In genomic region chr16:856101-856500, GRCh38 we compare ENCODE assay signal across 23 cellular contexts. TPM values are rescaled to one million over a fixed set of nuclear protein-coding genes. Genes with fewer than 3 reads are reported as not detected.
DNase-seq lines count a peak whose midpoint lies in the region; ATAC-seq and TF ChIP-seq lines count a peak whose summit lies in the region.
"Had no signal": no experiment of that assay in that cellular context is flagged by ENCODE, and none has a peak within 500 bp of the region (broad histone marks: within the 10 kb centered on the region; RNA-seq: fewer than 3 reads in every experiment).

No MANE protein-coding gene starts in this region.

- no peak overlapping the region for H3K14ac ChIP-seq in neuronal stem cell (ENCODE audit: low read length)

- no peaks in the 10 kb centered on the region for H3K9me3 ChIP-seq in right atrium auricular region
- peaks cover 11 to 34% of the 10 kb centered on the region in 2 donors for H3K9me3 ChIP-seq in neuronal stem cell (replicated peaks in 1 of 2; ENCODE audit: control insufficient read depth in 2 of 2, insufficient read depth in 1 of 2, low read depth in 1 of 2, low read length in 2 of 2)
- H3K9me3 ChIP-seq in esophagus muscularis mucosa, result no peaks in the 10 kb centered on the region
- H3K9me3 ChIP-seq in prostate gland, result no peaks in the 10 kb centered on the region

- no peak overlapping the region for H3K4me2 ChIP-seq in neuronal stem cell (ENCODE audit: insufficient read depth, low read length, poor library complexity, severe bottlenecking)
- H3K4me2 ChIP-seq: A549, GM23338 had no signal

- no peak for TF ChIP-seq EP300 in esophagus muscularis mucosa (IDR thresholded peaks at IDR 0.05)

- no peak overlapping the region for H4K91ac ChIP-seq in neuronal stem cell (ENCODE audit: low read depth, low read length, poor library complexity)

- H2BK120ac ChIP-seq in neuronal stem cell (ENCODE audit: low read depth, low read length), result no peak overlapping the region

- peak overlapping the region; percentile 40 for H3K27ac Mint-ChIP-seq in stimulated activated effector memory CD8-positive, alpha-beta T cell treated with anti-CD3 and anti-CD28 coated beads, Interleukin-12 subunit alpha, Interleukin-12 subunit beta, amount 100 ng/mL, for 72 hours
- H3K27ac Mint-ChIP-seq: GM23338, H9 had no signal

- no peak overlapping the region for H3K4me3 Mint-ChIP-seq in stimulated activated effector memory CD8-positive, alpha-beta T cell treated with anti-CD3 and anti-CD28 coated beads, Interleukin-12 subunit alpha, Interleukin-12 subunit beta, amount 100 ng/mL, for 72 hours
- H3K4me3 Mint-ChIP-seq: CD4-positive, alpha-beta memory T cell; GM23338; H9 had no signal

- no peak overlapping the region for H2AFZ ChIP-seq in neuronal stem cell (ENCODE audit: low read length)
- H2AFZ ChIP-seq: GM23338 had no signal

- H3K4me1 Mint-ChIP-seq in stimulated activated effector memory CD8-positive, alpha-beta T cell treated with anti-CD3 and anti-CD28 coated beads, Interleukin-12 subunit alpha, Interleukin-12 subunit beta, amount 100 ng/mL, for 72 hours, result no peaks in the 10 kb centered on the region
- H3K4me1 Mint-ChIP-seq: GM23338, H9 had no signal

- H4K8ac ChIP-seq in neuronal stem cell (ENCODE audit: low read depth, low read length), result no peak overlapping the region

- intact Hi-C loops in left cardiac atrium (cut with DNase I) (no loop called here), esophagus muscularis mucosa (cut with DNase I) (no loop called here), prostate gland (cut with DNase I) (no loop called here)

- H3K4ac ChIP-seq in neuronal stem cell (ENCODE audit: low read length), result no peak overlapping the region

- TF ChIP-seq CTCF in right atrium auricular region (IDR thresholded peaks at IDR 0.05) (no peak), esophagus muscularis mucosa (IDR thresholded peaks at IDR 0.05) (no peak), prostate gland (IDR thresholded peaks at IDR 0.05) (no peak)

- no peak for TF ChIP-seq POLR2A in esophagus muscularis mucosa (IDR thresholded peaks at IDR 0.05; ENCODE audit: low read depth)
- no peak for TF ChIP-seq POLR2A in prostate gland (IDR thresholded peaks at IDR 0.05)

- no peak overlapping the region for H3K27ac ChIP-seq in right atrium auricular region
- no peak overlapping the region for H3K27ac ChIP-seq in neuronal stem cell (replicated peaks; ENCODE audit: low read length)
- H3K27ac ChIP-seq in esophagus muscularis mucosa (replicated peaks in 1 of 4), result no peak overlapping the region
- no peak overlapping the region for H3K27ac ChIP-seq in prostate gland
- H3K27ac ChIP-seq: A549 had no signal

- H3K23ac ChIP-seq in neuronal stem cell (ENCODE audit: low read depth, low read length, poor library complexity), result no peak overlapping the region

- no peaks in the 10 kb centered on the region for H3K4me1 ChIP-seq in right atrium auricular region
- H3K4me1 ChIP-seq in neuronal stem cell (ENCODE audit: control insufficient read depth in 2 of 2, insufficient read depth in 1 of 2, low read depth in 1 of 2, low read length in 2 of 2), result no peaks in the 10 kb centered on the region
- H3K4me1 ChIP-seq in esophagus muscularis mucosa, result no peaks in the 10 kb centered on the region
- no peaks in the 10 kb centered on the region for H3K4me1 ChIP-seq in prostate gland (replicated peaks)
- H3K4me1 ChIP-seq: A549 had no signal

- H3K4me3 ChIP-seq in right atrium auricular region (no peak overlapping the region), neuronal stem cell (ENCODE audit: low read length in 2 of 2) (peak overlapping the region in 1 of 2 donors; percentile 18), esophagus muscularis mucosa (no peak overlapping the region), prostate gland (no peak overlapping the region)
- H3K4me3 ChIP-seq: A549, GM23338 had no signal

- H3K9me3 Mint-ChIP-seq in stimulated activated effector memory CD8-positive, alpha-beta T cell treated with anti-CD3 and anti-CD28 coated beads, Interleukin-12 subunit alpha, Interleukin-12 subunit beta, amount 100 ng/mL, for 72 hours, result no peaks in the 10 kb centered on the region

- no peak overlapping the region for H3K9ac ChIP-seq in neuronal stem cell (ENCODE audit: low read depth, low read length, poor library complexity)

- peak overlapping the region; percentile 43 for H2AK5ac ChIP-seq in neuronal stem cell (ENCODE audit: low read depth, low read length)

- no peak overlapping the region for H2BK15ac ChIP-seq in neuronal stem cell (ENCODE audit: low read length)

- H3K79me1 ChIP-seq in neuronal stem cell (ENCODE audit: low read depth, low read length), result peaks cover 2% of the 10 kb centered on the region

- no peak for ATAC-seq in left cardiac atrium
- no peak for ATAC-seq in stimulated activated effector memory CD8-positive, alpha-beta T cell treated with anti-CD3 and anti-CD28 coated beads, Interleukin-12 subunit alpha, Interleukin-12 subunit beta, amount 100 ng/mL, for 72 hours
- ATAC-seq: A549, HCT116 had no signal

- H2BK12ac ChIP-seq in neuronal stem cell (ENCODE audit: low read length), result peak overlapping the region; percentile 30

- H3K27me3 ChIP-seq in right atrium auricular region (no peaks in the 10 kb centered on the region), neuronal stem cell (ENCODE audit: control insufficient read depth in 3 of 3, insufficient read depth in 3 of 3, low read depth in 1 of 3, low read length in 3 of 3) (no peaks in the 10 kb centered on the region), esophagus muscularis mucosa (no peaks in the 10 kb centered on the region), prostate gland (replicated peaks; ENCODE audit: insufficient read depth) (no peaks in the 10 kb centered on the region)

- H3K18ac ChIP-seq in neuronal stem cell (ENCODE audit: low read length), result peak overlapping the region; percentile 48

- H3K36me3 ChIP-seq in right atrium auricular region, result no peaks in the 10 kb centered on the region
- H3K36me3 ChIP-seq in neuronal stem cell (replicated peaks in 1 of 2; ENCODE audit: control insufficient read depth in 2 of 2, insufficient read depth in 2 of 2, low read length in 2 of 2), result no peaks in the 10 kb centered on the region
- H3K36me3 ChIP-seq in esophagus muscularis mucosa, result peaks cover 0 to 17% (median 4%) of the 10 kb centered on the region in 4 donors
- no peaks in the 10 kb centered on the region for H3K36me3 ChIP-seq in prostate gland

- no peak overlapping the region for H2BK5ac ChIP-seq in neuronal stem cell (ENCODE audit: low read length)

- peaks cover 6% of the 10 kb centered on the region for H3K36me3 Mint-ChIP-seq in stimulated activated effector memory CD8-positive, alpha-beta T cell treated with anti-CD3 and anti-CD28 coated beads, Interleukin-12 subunit alpha, Interleukin-12 subunit beta, amount 100 ng/mL, for 72 hours

- DNase-seq in left cardiac atrium (peak; percentile 10), right atrium auricular region (ENCODE audit: low spot score) (no peak), neuronal stem cell (ENCODE audit: low spot score) (no peak), UCSD-AML1 (lab: John Stamatoyannopoulos, UW; ENCODE audit: unreplicated experiment) (no peak), esophagus muscularis mucosa (ENCODE audit: extremely low spot score) (no peak), prostate gland (ENCODE audit: low spot score) (no peak)
- no peak for DNase-seq in stimulated activated effector memory CD8-positive, alpha-beta T cell treated with anti-CD3 and anti-CD28 coated beads, Interleukin-12 subunit alpha, Interleukin-12 subunit beta, amount 100 ng/mL, for 72 hours (ENCODE audit: low spot score in 2 of 2)
- DNase-seq: 8988T; ACHN; C1 segment of cervical spinal cord; Calu3; CD4-positive, alpha-beta memory T cell; COR-L47; DMS53; DMS79 treated with DMSO at 0.1 percent for 48 hours; GF-D8; H9 had no signal

- no CpG with 5 or more reads among the region's 12 CpGs for WGBS in neuronal stem cell (ENCODE audit: extremely low coverage in 2 of 2, insufficient read length in 2 of 2, insufficient replicate concordance in 1 of 2), 2 donors
- WGBS in esophagus muscularis mucosa, result 94% methylated on average over 7 of the region's 12 CpGs
- 96% methylated on average over 9 of the region's 12 CpGs for WGBS in prostate gland

RNA-seq across cellular contexts. Expression of gene GNG13, which starts 55.6 kb away (rescaled TPM):
- not detected for total RNA-seq in left cardiac atrium
- not detected for total RNA-seq in right atrium auricular region
- 0.52 TPM for polyA plus RNA-seq in neuronal stem cell (2013, experiment 1 of 2)
- polyA plus RNA-seq in neuronal stem cell (2013, experiment 2 of 2), result 0.51 TPM
- not detected for total RNA-seq in esophagus muscularis mucosa
- total RNA-seq in prostate gland, result not detected
- total RNA-seq: Calu3; CD4-positive, alpha-beta memory T cell; Daoy; GM23338; H4; H9 had no signal
- polyA plus RNA-seq: BJ; CD4-positive, alpha-beta memory T cell had no signal
